ENCODE assay signal across 28 cellular contexts in the genomic region with DNA sequence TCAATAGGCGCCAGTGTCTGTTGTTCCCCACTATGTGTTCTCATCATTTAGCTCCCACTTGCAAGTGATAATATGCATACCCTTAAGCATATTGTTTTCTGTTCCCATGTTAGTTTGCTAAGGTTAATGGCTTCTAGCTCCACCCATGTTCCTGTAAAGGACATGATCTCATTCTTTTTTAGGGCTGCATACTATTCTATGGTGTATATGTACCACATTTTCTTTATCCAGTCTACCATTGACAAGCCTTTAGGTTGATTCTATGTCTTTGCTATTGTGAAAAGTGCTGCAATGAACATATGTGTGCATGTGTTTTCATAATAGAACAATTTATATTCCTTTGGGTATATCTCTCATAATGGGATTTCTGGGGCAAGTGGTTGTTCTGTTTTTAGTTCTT.
"Had no signal": no experiment of that assay in that cellular context is flagged by ENCODE, and none has a peak within 500 bp of the region (broad histone marks: within the 10 kb centered on the region; RNA-seq: fewer than 3 reads in every experiment).

No MANE protein-coding gene starts in this region.

- H3K27ac ChIP-seq: colonic mucosa, coronary artery, dorsolateral prefrontal cortex, epithelial cell of prostate, esophagus muscularis mucosa, esophagus squamous epithelium, foreskin keratinocyte, gastrocnemius medialis, gastroesophageal sphincter, heart left ventricle, heart right ventricle had no signal

- H3K9me3 ChIP-seq: colonic mucosa, esophagus squamous epithelium, gastrocnemius medialis, gastroesophageal sphincter had no signal

- ATAC-seq: effector memory CD8-positive, alpha-beta T cell; esophagus mucosa; foreskin keratinocyte had no signal

- H3K27me3 ChIP-seq: colonic mucosa, dorsolateral prefrontal cortex, esophagus muscularis mucosa, esophagus squamous epithelium, foreskin keratinocyte, gastrocnemius medialis, gastroesophageal sphincter, heart left ventricle, heart right ventricle had no signal

- H3K4me1 ChIP-seq: colonic mucosa, esophagus muscularis mucosa, esophagus squamous epithelium, foreskin keratinocyte, gastrocnemius medialis, gastroesophageal sphincter, heart right ventricle had no signal

- H3K36me3 ChIP-seq: colonic mucosa, esophagus muscularis mucosa, esophagus squamous epithelium, gastrocnemius medialis, gastroesophageal sphincter, heart left ventricle, heart right ventricle had no signal

- H3K4me3 ChIP-seq: colonic mucosa, coronary artery, dorsolateral prefrontal cortex, esophagus muscularis mucosa, esophagus squamous epithelium, gastrocnemius medialis, gastroesophageal sphincter, heart left ventricle, heart right ventricle had no signal

- FAIRE-seq: colon, endometrium, endothelial cell of umbilical vein, frontal cortex had no signal

- DNase-seq: colonic mucosa; cortex of kidney; dermis blood vessel endothelial cell; dorsolateral prefrontal cortex; effector CD4-positive, alpha-beta T cell; effector CD8-positive, alpha-beta T cell; effector memory CD4-positive, alpha-beta T cell; effector memory CD8-positive, alpha-beta T cell; endodermal cell; erythroblast; esophagus squamous epithelium; foreskin fibroblast; foreskin keratinocyte; foreskin melanocyte; gastrocnemius medialis; glutamatergic neuron; head of caudate nucleus; heart left ventricle; heart right ventricle had no signal
